Comparison of ENCODE assay signal across 10 cellular contexts in the genomic region with DNA sequence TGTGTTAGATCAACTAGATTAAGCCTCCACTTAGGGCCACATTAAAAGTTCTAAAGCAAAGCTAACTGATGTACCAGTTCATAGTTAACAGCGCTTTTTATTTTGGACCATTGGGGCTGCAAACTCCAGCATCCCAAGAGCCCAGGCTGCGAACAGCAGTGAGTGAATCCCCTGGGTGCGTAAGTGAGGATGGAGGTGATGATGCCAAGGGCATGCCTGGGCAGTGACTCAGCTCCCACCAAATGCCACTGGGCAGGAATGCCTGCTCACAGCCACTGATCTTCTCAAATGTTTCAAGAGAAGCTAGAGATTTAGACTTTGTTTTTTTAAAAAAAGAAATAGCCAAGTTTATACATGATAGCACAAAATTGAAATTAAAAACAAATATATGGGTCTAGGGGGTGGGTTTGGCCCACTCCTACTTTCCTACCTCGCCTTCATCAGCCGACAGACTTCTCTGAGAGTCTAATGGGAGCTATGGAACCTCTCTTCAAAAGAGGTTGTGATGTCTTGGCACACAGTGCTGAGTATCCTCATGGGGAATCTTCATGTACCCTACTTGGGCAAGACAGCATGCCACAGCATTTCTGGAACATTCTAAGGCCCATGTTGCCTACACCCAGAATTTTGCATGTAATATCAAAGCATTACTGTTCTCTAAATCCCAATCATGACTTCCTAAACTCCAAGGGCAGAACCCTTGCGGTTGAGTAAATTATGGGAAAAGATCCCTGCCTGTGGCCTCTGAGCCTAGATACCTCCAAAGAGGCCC.
DNase-seq lines count a peak whose midpoint lies in the region; ATAC-seq and TF ChIP-seq lines count a peak whose summit lies in the region.
"Had no signal": no experiment of that assay in that cellular context is flagged by ENCODE, and none has a peak within 500 bp of the region (broad histone marks: within the 10 kb centered on the region; RNA-seq: fewer than 3 reads in every experiment).

No MANE protein-coding gene starts in this region.

- H3K27ac ChIP-seq in SJCRH30 (peak overlapping the region; percentile 36), Peyer's patch (peak overlapping the region in 1 of 4 donors; percentile 6)

- H3K4me1 ChIP-seq in SJCRH30 (peaks cover 15% of the 10 kb centered on the region), Peyer's patch (no peaks in the 10 kb centered on the region)

- H3K4me1 Mint-ChIP-seq in stimulated activated naive B cell treated with anti-CD40 and anti-IgM and Interleukin-4, amounts not matched to agents 10 μg/mL and 1 μg/mL and 100 μg/mL, for 72 hours = peaks cover 21 to 47% of the 10 kb centered on the region in 2 donors
- H3K4me1 Mint-ChIP-seq: activated T-helper 17 cell treated with anti-CD3 and anti-CD28 coated beads, Interleukin-2, amount 50 U/mL, for 72 hours had no signal

- no peaks in the 10 kb centered on the region for H3K9me3 Mint-ChIP-seq in stimulated activated naive B cell treated with anti-CD40 and anti-IgM and Interleukin-4, amounts not matched to agents 10 μg/mL and 1 μg/mL and 100 μg/mL, for 72 hours
- H3K9me3 Mint-ChIP-seq: activated T-helper 17 cell treated with anti-CD3 and anti-CD28 coated beads, Interleukin-2, amount 50 U/mL, for 72 hours; dendritic cell treated with granulocyte-macrophage colony-stimulating factor and Interleukin-4, amounts not matched to agents 40 ng/mL and 50 ng/mL, for 4 days had no signal

- no peaks in the 10 kb centered on the region for H3K27me3 Mint-ChIP-seq in stimulated activated naive B cell treated with anti-CD40 and anti-IgM and Interleukin-4, amounts not matched to agents 10 μg/mL and 1 μg/mL and 100 μg/mL, for 72 hours

- ATAC-seq in stimulated activated naive B cell treated with anti-CD40 and anti-IgM and Interleukin-4, amounts not matched to agents 10 μg/mL and 1 μg/mL and 100 μg/mL, for 72 hours (replicated peaks) = peak; percentile 29 to 35
- ATAC-seq: activated T-helper 17 cell treated with anti-CD3 and anti-CD28 coated beads, Interleukin-2, amount 50 U/mL, for 72 hours; HCT116 had no signal

- no peak for TF ChIP-seq CTCF in fibroblast of mammary gland (conservative IDR thresholded peaks at IDR 0.05; ENCODE audit: control insufficient read depth, insufficient read depth, low read depth, low read length)
- no peak for TF ChIP-seq CTCF in Peyer's patch (IDR thresholded peaks at IDR 0.05)

- DNase-seq in HCEC 1CT (peak; percentile 44), SJCRH30 (peak; percentile 24 to 30), fibroblast of mammary gland (ENCODE audit: low read depth) (peak; percentile 77), foreskin melanocyte (no peak), OCI-M2 (lab: John Stamatoyannopoulos, UW; ENCODE audit: unreplicated experiment) (no peak), Peyer's patch (no peak)
- DNase-seq in stimulated activated naive B cell treated with anti-CD40 and anti-IgM and Interleukin-4, amounts not matched to agents 10 μg/mL and 1 μg/mL and 100 μg/mL, for 72 hours = no peak

- H3K4me3 Mint-ChIP-seq in stimulated activated naive B cell treated with anti-CD40 and anti-IgM and Interleukin-4, amounts not matched to agents 10 μg/mL and 1 μg/mL and 100 μg/mL, for 72 hours = peak overlapping the region; percentile 46 to 69
- H3K4me3 Mint-ChIP-seq: activated T-helper 17 cell treated with anti-CD3 and anti-CD28 coated beads, Interleukin-2, amount 50 U/mL, for 72 hours; dendritic cell treated with granulocyte-macrophage colony-stimulating factor and Interleukin-4, amounts not matched to agents 40 ng/mL and 50 ng/mL, for 4 days had no signal

- no peak for TF ChIP-seq POLR2A in Peyer's patch (IDR thresholded peaks at IDR 0.05)

- no peaks in the 10 kb centered on the region for H3K36me3 ChIP-seq in SJCRH30
- H3K36me3 ChIP-seq in Peyer's patch = no peaks in the 10 kb centered on the region

- H3K4me3 ChIP-seq in SJCRH30 (no peak overlapping the region), fibroblast of mammary gland (ENCODE audit: control insufficient read depth, low read depth, low read length) (no peak overlapping the region), Peyer's patch (no peak overlapping the region)

- peak overlapping the region; percentile 47 for H3K27ac Mint-ChIP-seq in stimulated activated naive B cell treated with anti-CD40 and anti-IgM and Interleukin-4, amounts not matched to agents 10 μg/mL and 1 μg/mL and 100 μg/mL, for 72 hours
- H3K27ac Mint-ChIP-seq: activated T-helper 17 cell treated with anti-CD3 and anti-CD28 coated beads, Interleukin-2, amount 50 U/mL, for 72 hours; dendritic cell treated with granulocyte-macrophage colony-stimulating factor and Interleukin-4, amounts not matched to agents 40 ng/mL and 50 ng/mL, for 4 days had no signal

- H3K36me3 Mint-ChIP-seq in stimulated activated naive B cell treated with anti-CD40 and anti-IgM and Interleukin-4, amounts not matched to agents 10 μg/mL and 1 μg/mL and 100 μg/mL, for 72 hours = peaks cover 51 to 62% of the 10 kb centered on the region in 2 donors

- no peaks in the 10 kb centered on the region for H3K9me3 ChIP-seq in SJCRH30 (replicated peaks)
- no peaks in the 10 kb centered on the region for H3K9me3 ChIP-seq in Peyer's patch

- H3K27me3 ChIP-seq in SJCRH30 (no peaks in the 10 kb centered on the region), Peyer's patch (no peaks in the 10 kb centered on the region)

Comparison
In these comparisons a context has a peak if more than half of its experiments do, and no peak if none do; other contexts are left out.
1. DNase-seq: peak in HCEC 1CT (single experiment), SJCRH30 (2 of 2) and fibroblast of mammary gland (single experiment); none in stimulated activated naive B cell treated with anti-CD40 and anti-IgM and Interleukin-4, amounts not matched to agents 10 μg/mL and 1 μg/mL and 100 μg/mL, for 72 hours (single experiment), foreskin melanocyte (single experiment), OCI-M2 (single experiment) and Peyer's patch (0 of 3).